In the genomic region with DNA sequence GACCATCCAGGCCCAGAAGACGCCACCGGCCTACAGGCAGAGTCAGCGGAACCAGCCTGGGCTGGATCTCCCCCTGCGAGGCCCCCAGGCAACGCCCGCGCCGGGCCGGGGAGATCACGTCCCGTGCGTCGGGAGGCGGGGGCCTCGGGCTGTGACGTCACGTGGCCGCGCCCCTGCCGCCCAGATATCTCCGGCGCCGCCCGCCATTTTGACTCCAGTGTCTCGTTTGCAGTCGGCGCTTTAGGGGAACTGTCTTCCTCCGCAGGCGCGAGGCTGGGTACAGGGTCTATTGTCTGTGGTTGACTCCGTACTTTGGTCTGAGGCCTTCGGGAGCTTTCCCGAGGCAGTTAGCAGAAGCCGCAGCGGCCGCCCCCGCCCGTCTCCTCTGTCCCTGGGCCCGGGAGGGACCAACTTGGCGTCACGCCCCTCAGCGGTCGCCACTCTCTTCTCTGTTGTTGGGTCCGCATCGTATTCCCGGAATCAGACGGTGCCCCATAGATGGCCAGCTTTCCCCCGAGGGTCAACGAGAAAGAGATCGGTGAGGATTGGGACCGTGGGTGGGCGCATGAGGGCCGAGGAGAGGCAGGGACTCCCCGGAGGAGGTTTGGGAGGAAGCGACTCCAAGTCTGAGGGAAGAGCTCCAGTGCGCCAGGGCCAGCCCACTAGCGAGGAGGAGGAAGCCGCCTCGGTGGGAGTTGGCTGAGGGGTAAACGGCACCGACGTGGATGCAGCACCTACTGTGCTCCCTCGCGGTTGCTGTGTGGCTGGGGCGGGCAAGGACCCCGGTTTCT, we compare ENCODE assay signal across 1 cellular context.
A peak's percentile ranks its signal among the peaks of the same experiment; 100 is the strongest.
TF ChIP-seq lines count a peak whose summit lies in the region.

A gene with protein sequence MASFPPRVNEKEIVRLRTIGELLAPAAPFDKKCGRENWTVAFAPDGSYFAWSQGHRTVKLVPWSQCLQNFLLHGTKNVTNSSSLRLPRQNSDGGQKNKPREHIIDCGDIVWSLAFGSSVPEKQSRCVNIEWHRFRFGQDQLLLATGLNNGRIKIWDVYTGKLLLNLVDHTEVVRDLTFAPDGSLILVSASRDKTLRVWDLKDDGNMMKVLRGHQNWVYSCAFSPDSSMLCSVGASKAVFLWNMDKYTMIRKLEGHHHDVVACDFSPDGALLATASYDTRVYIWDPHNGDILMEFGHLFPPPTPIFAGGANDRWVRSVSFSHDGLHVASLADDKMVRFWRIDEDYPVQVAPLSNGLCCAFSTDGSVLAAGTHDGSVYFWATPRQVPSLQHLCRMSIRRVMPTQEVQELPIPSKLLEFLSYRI (plus strand): TSS at position 217 of the 791 bp plus-strand sequence. CDS start 282 bp downstream, at position 499.

TF ChIP-seq in K562, 482 proteins besides CTCF, POLR2A, EP300 and RAD21 (continued from another document):
- TF ChIP-seq POLR2AphosphoS5 (IDR thresholded peaks at IDR 0.05; ENCODE audit: control insufficient read depth, insufficient read depth, low read depth, low read length), result peak; percentile 96
- TF ChIP-seq SMAD1 (IDR thresholded peaks at IDR 0.05; ENCODE audit: low read depth, low read length, partially characterized antibody), result peak; percentile 83
- no peak for TF ChIP-seq ZNF134 (CRISPR knock-in tag; conservative IDR thresholded peaks at IDR 0.05)
- peak; percentile 92 for TF ChIP-seq ZKSCAN1 (IDR thresholded peaks at IDR 0.05; ENCODE audit: low read depth, low read length)
- peak in 1 of 2 experiments; percentile 79; a peak in 2 of 4 replicates for TF ChIP-seq KDM4B (IDR thresholded peaks at IDR 0.05; ENCODE audit: borderline replicate concordance in 2 of 2, low read depth in 1 of 2)
- peak; percentile 5; the same call in 1 of the 2 replicates for TF ChIP-seq CEBPG (CRISPR knock-in tag; IDR thresholded peaks at IDR 0.05)
- TF ChIP-seq CEBPG (tag; conservative IDR thresholded peaks at IDR 0.05 in 1 of 2, IDR thresholded peaks at IDR 0.05 in 1 of 2), result no peak
- TF ChIP-seq HCFC1 (IDR thresholded peaks at IDR 0.05; ENCODE audit: low read depth, low read length), result peak; percentile 59
- peak; percentile 62; the same call in 1 of the 2 replicates for TF ChIP-seq PHF21A (IDR thresholded peaks at IDR 0.05; ENCODE audit: borderline replicate concordance, low read depth)
- TF ChIP-seq PML (IDR thresholded peaks at IDR 0.05; ENCODE audit: low read length), result peak; percentile 90
- 0 out of 2 replicates have a peak, but pooled peaks have one; percentile 60 for TF ChIP-seq ZFPM2 (CRISPR knock-in tag; IDR thresholded peaks at IDR 0.05)
- TF ChIP-seq HDGF (IDR thresholded peaks at IDR 0.05), result no peak
- TF ChIP-seq, protein P1, sequence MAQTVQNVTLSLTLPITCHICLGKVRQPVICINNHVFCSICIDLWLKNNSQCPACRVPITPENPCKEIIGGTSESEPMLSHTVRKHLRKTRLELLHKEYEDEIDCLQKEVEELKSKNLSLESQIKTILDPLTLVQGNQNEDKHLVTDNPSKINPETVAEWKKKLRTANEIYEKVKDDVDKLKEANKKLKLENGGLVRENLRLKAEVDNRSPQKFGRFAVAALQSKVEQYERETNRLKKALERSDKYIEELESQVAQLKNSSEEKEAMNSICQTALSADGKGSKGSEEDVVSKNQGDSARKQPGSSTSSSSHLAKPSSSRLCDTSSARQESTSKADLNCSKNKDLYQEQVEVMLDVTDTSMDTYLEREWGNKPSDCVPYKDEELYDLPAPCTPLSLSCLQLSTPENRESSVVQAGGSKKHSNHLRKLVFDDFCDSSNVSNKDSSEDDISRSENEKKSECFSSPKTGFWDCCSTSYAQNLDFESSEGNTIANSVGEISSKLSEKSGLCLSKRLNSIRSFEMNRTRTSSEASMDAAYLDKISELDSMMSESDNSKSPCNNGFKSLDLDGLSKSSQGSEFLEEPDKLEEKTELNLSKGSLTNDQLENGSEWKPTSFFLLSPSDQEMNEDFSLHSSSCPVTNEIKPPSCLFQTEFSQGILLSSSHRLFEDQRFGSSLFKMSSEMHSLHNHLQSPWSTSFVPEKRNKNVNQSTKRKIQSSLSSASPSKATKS (CRISPR knock-in tag; IDR thresholded peaks at IDR 0.05), result no peak
- TF ChIP-seq LEF1 (IDR thresholded peaks at IDR 0.05), result peak; percentile 90
- peak; percentile 81 to 83 for TF ChIP-seq NRF1 (conservative IDR thresholded peaks at IDR 0.05 in 1 of 2, IDR thresholded peaks at IDR 0.05 in 1 of 2)
- TF ChIP-seq TAF7 (tag; IDR thresholded peaks at IDR 0.05), result peak; percentile 93
- peak; percentile 98 for TF ChIP-seq PHF8 (IDR thresholded peaks at IDR 0.05; ENCODE audit: borderline replicate concordance, low read length)
- peak; percentile 76 for TF ChIP-seq RAD51 (IDR thresholded peaks at IDR 0.05; ENCODE audit: borderline replicate concordance, low read depth)
- peak; percentile 78 for TF ChIP-seq PCBP1 (IDR thresholded peaks at IDR 0.05; ENCODE audit: low read depth, low read length, poor library complexity, severe bottlenecking)
- TF ChIP-seq MAZ (CRISPR knock-in tag; conservative IDR thresholded peaks at IDR 0.05 in 1 of 2, IDR thresholded peaks at IDR 0.05 in 1 of 2), result peak in 1 of 2 experiments; percentile 86; a peak in 3 of 4 replicates
- TF ChIP-seq, protein P2, sequence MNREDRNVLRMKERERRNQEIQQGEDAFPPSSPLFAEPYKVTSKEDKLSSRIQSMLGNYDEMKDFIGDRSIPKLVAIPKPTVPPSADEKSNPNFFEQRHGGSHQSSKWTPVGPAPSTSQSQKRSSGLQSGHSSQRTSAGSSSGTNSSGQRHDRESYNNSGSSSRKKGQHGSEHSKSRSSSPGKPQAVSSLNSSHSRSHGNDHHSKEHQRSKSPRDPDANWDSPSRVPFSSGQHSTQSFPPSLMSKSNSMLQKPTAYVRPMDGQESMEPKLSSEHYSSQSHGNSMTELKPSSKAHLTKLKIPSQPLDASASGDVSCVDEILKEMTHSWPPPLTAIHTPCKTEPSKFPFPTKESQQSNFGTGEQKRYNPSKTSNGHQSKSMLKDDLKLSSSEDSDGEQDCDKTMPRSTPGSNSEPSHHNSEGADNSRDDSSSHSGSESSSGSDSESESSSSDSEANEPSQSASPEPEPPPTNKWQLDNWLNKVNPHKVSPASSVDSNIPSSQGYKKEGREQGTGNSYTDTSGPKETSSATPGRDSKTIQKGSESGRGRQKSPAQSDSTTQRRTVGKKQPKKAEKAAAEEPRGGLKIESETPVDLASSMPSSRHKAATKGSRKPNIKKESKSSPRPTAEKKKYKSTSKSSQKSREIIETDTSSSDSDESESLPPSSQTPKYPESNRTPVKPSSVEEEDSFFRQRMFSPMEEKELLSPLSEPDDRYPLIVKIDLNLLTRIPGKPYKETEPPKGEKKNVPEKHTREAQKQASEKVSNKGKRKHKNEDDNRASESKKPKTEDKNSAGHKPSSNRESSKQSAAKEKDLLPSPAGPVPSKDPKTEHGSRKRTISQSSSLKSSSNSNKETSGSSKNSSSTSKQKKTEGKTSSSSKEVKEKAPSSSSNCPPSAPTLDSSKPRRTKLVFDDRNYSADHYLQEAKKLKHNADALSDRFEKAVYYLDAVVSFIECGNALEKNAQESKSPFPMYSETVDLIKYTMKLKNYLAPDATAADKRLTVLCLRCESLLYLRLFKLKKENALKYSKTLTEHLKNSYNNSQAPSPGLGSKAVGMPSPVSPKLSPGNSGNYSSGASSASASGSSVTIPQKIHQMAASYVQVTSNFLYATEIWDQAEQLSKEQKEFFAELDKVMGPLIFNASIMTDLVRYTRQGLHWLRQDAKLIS (CRISPR knock-in tag; IDR thresholded peaks at IDR 0.05), result peak; percentile 94
- TF ChIP-seq, protein P3, sequence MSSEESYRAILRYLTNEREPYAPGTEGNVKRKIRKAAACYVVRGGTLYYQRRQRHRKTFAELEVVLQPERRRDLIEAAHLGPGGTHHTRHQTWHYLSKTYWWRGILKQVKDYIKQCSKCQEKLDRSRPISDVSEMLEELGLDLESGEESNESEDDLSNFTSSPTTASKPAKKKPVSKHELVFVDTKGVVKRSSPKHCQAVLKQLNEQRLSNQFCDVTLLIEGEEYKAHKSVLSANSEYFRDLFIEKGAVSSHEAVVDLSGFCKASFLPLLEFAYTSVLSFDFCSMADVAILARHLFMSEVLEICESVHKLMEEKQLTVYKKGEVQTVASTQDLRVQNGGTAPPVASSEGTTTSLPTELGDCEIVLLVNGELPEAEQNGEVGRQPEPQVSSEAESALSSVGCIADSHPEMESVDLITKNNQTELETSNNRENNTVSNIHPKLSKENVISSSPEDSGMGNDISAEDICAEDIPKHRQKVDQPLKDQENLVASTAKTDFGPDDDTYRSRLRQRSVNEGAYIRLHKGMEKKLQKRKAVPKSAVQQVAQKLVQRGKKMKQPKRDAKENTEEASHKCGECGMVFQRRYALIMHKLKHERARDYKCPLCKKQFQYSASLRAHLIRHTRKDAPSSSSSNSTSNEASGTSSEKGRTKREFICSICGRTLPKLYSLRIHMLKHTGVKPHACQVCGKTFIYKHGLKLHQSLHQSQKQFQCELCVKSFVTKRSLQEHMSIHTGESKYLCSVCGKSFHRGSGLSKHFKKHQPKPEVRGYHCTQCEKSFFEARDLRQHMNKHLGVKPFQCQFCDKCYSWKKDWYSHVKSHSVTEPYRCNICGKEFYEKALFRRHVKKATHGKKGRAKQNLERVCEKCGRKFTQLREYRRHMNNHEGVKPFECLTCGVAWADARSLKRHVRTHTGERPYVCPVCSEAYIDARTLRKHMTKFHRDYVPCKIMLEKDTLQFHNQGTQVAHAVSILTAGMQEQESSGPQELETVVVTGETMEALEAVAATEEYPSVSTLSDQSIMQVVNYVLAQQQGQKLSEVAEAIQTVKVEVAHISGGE (CRISPR knock-in tag; IDR thresholded peaks at IDR 0.05), result 0 out of 6 replicates have a peak, but pooled peaks of 1 of the 3 experiments have one; percentile 15
- TF ChIP-seq, protein P4, sequence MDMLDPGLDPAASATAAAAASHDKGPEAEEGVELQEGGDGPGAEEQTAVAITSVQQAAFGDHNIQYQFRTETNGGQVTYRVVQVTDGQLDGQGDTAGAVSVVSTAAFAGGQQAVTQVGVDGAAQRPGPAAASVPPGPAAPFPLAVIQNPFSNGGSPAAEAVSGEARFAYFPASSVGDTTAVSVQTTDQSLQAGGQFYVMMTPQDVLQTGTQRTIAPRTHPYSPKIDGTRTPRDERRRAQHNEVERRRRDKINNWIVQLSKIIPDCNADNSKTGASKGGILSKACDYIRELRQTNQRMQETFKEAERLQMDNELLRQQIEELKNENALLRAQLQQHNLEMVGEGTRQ (CRISPR knock-in tag; IDR thresholded peaks at IDR 0.05), result peak; percentile 85
- TF ChIP-seq, protein P5, sequence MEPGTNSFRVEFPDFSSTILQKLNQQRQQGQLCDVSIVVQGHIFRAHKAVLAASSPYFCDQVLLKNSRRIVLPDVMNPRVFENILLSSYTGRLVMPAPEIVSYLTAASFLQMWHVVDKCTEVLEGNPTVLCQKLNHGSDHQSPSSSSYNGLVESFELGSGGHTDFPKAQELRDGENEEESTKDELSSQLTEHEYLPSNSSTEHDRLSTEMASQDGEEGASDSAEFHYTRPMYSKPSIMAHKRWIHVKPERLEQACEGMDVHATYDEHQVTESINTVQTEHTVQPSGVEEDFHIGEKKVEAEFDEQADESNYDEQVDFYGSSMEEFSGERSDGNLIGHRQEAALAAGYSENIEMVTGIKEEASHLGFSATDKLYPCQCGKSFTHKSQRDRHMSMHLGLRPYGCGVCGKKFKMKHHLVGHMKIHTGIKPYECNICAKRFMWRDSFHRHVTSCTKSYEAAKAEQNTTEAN (CRISPR knock-in tag; IDR thresholded peaks at IDR 0.05), result no peak
- TF ChIP-seq ZNF583 (CRISPR knock-in tag; IDR thresholded peaks at IDR 0.05), result no peak
- TF ChIP-seq GABPB1 (CRISPR knock-in tag; IDR thresholded peaks at IDR 0.05), result peak; percentile 27
- no peak for TF ChIP-seq ZNF23 (CRISPR knock-in tag; IDR thresholded peaks at IDR 0.05)
- TF ChIP-seq, protein P6, sequence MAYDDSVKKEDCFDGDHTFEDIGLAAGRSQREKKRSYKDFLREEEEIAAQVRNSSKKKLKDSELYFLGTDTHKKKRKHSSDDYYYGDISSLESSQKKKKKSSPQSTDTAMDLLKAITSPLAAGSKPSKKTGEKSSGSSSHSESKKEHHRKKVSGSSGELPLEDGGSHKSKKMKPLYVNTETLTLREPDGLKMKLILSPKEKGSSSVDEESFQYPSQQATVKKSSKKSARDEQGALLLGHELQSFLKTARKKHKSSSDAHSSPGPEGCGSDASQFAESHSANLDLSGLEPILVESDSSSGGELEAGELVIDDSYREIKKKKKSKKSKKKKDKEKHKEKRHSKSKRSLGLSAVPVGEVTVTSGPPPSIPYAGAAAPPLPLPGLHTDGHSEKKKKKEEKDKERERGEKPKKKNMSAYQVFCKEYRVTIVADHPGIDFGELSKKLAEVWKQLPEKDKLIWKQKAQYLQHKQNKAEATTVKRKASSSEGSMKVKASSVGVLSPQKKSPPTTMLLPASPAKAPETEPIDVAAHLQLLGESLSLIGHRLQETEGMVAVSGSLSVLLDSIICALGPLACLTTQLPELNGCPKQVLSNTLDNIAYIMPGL (CRISPR knock-in tag; IDR thresholded peaks at IDR 0.05), result peak; percentile 70; the same call in 1 of the 2 replicates
- peak; percentile 97 for TF ChIP-seq CCNT2 (IDR thresholded peaks at IDR 0.05; ENCODE audit: borderline replicate concordance, extremely low read depth, insufficient read length, low read depth, low read length)
